1 cellular context compared by ENCODE assay signal in genomic region chrX:131271826-131272225, GRCh38.
TF ChIP-seq lines count a peak whose summit lies in the region.

No MANE protein-coding gene starts in this region.

TF ChIP-seq in HepG2, 621 proteins besides CTCF, POLR2A, EP300 and RAD21 (continued from another document):
- TF ChIP-seq DZIP1 (CRISPR knock-in tag; IDR thresholded peaks at IDR 0.05) (no peak), TBX2 (CRISPR knock-in tag; IDR thresholded peaks at IDR 0.05; ENCODE audit: borderline replicate concordance) (no peak; the same call in 1 of the 2 replicates), GABPA (IDR thresholded peaks at IDR 0.05; ENCODE audit: low read depth, low read length) (no peak), GABPA (CRISPR knock-in tag; IDR thresholded peaks at IDR 0.05; ENCODE audit: low read depth) (no peak), ZGPAT (CRISPR knock-in tag; IDR thresholded peaks at IDR 0.05) (peak; percentile 30; the same call in 1 of the 2 replicates), ATRX (CRISPR knock-in tag; IDR thresholded peaks at IDR 0.05; ENCODE audit: borderline replicate concordance) (no peak), NFKB2 (CRISPR knock-in tag; IDR thresholded peaks at IDR 0.05; ENCODE audit: borderline replicate concordance) (no peak), NR2F1 (CRISPR knock-in tag; IDR thresholded peaks at IDR 0.05) (no peak), ZFP62 (CRISPR knock-in tag; IDR thresholded peaks at IDR 0.05) (no peak), YEATS2 (CRISPR knock-in tag; IDR thresholded peaks at IDR 0.05; ENCODE audit: borderline replicate concordance) (no peak), PHF5A (CRISPR knock-in tag; IDR thresholded peaks at IDR 0.05; ENCODE audit: low read depth, unreplicated experiment) (peak; percentile 45), HNRNPH1 (optimal IDR thresholded peaks at IDR 0.05; ENCODE audit: low read depth, low read length) (no peak), SMYD3 (CRISPR knock-in tag; IDR thresholded peaks at IDR 0.05) (no peak), HDAC2 (CRISPR knock-in tag; IDR thresholded peaks at IDR 0.05) (peak; percentile 57), NR2F2 (IDR thresholded peaks at IDR 0.05; ENCODE audit: borderline replicate concordance, low read depth) (peak; percentile 38; the same call in 1 of the 2 replicates), ZNF841 (CRISPR knock-in tag; IDR thresholded peaks at IDR 0.05; ENCODE audit: borderline replicate concordance) (no peak), KMT2A (CRISPR knock-in tag; IDR thresholded peaks at IDR 0.05) (no peak), ZNF33B (CRISPR knock-in tag; IDR thresholded peaks at IDR 0.05) (no peak), TEAD3 (CRISPR knock-in tag; optimal IDR thresholded peaks at IDR 0.05; ENCODE audit: borderline replicate concordance) (no peak)
- TF ChIP-seq, protein P1, sequence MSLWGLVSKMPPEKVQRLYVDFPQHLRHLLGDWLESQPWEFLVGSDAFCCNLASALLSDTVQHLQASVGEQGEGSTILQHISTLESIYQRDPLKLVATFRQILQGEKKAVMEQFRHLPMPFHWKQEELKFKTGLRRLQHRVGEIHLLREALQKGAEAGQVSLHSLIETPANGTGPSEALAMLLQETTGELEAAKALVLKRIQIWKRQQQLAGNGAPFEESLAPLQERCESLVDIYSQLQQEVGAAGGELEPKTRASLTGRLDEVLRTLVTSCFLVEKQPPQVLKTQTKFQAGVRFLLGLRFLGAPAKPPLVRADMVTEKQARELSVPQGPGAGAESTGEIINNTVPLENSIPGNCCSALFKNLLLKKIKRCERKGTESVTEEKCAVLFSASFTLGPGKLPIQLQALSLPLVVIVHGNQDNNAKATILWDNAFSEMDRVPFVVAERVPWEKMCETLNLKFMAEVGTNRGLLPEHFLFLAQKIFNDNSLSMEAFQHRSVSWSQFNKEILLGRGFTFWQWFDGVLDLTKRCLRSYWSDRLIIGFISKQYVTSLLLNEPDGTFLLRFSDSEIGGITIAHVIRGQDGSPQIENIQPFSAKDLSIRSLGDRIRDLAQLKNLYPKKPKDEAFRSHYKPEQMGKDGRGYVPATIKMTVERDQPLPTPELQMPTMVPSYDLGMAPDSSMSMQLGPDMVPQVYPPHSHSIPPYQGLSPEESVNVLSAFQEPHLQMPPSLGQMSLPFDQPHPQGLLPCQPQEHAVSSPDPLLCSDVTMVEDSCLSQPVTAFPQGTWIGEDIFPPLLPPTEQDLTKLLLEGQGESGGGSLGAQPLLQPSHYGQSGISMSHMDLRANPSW (CRISPR knock-in tag; IDR thresholded peaks at IDR 0.05; ENCODE audit: borderline replicate concordance) = no peak
- TF ChIP-seq, protein P2, sequence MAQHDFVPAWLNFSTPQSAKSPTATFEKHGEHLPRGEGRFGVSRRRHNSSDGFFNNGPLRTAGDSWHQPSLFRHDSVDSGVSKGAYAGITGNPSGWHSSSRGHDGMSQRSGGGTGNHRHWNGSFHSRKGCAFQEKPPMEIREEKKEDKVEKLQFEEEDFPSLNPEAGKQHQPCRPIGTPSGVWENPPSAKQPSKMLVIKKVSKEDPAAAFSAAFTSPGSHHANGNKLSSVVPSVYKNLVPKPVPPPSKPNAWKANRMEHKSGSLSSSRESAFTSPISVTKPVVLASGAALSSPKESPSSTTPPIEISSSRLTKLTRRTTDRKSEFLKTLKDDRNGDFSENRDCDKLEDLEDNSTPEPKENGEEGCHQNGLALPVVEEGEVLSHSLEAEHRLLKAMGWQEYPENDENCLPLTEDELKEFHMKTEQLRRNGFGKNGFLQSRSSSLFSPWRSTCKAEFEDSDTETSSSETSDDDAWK (CRISPR knock-in tag; IDR thresholded peaks at IDR 0.05) = no peak
